27 cellular contexts compared by ENCODE assay signal in genomic region chr1:223411309-223411708, GRCh38. TPM values are rescaled to one million over a fixed set of nuclear protein-coding genes. Genes with fewer than 3 reads are reported as not detected.
A peak's percentile ranks its signal among the peaks of the same experiment; 100 is the strongest.
DNase-seq lines count a peak whose midpoint lies in the region; ATAC-seq and TF ChIP-seq lines count a peak whose summit lies in the region.
"Had no signal": no experiment of that assay in that cellular context is flagged by ENCODE, and none has a peak within 500 bp of the region (broad histone marks: within the 10 kb centered on the region; RNA-seq: fewer than 3 reads in every experiment).

No MANE protein-coding gene starts in this region.

- H3K36me3 Mint-ChIP-seq in activated CD4-positive, alpha-beta T cell treated with anti-CD3 and anti-CD28 coated beads for 36 hours (ENCODE audit: low read depth): no peaks in the 10 kb centered on the region
- H3K36me3 Mint-ChIP-seq: immature natural killer cell, neural progenitor cell had no signal

- H3K27me3 Mint-ChIP-seq in activated CD4-positive, alpha-beta T cell treated with anti-CD3 and anti-CD28 coated beads for 36 hours: no peaks in the 10 kb centered on the region

- no peaks in the 10 kb centered on the region for H4K20me1 ChIP-seq in smooth muscle cell (ENCODE audit: low read depth)

- no peaks in the 10 kb centered on the region for H3K9me3 Mint-ChIP-seq in activated CD4-positive, alpha-beta T cell treated with anti-CD3 and anti-CD28 coated beads for 36 hours (ENCODE audit: low read depth)
- H3K9me3 Mint-ChIP-seq: neural progenitor cell; T-helper 1 cell treated with Interleukin-12 subunit alpha and Interleukin-12 subunit beta and Interleukin-4 antibody, amounts not matched to agents 30 μg/mL and 1 μg/mL, for 36 hours had no signal

- H3K9me3 ChIP-seq in adipocyte (ENCODE audit: control insufficient read depth, low read length): no peaks in the 10 kb centered on the region
- no peaks in the 10 kb centered on the region for H3K9me3 ChIP-seq in smooth muscle cell (replicated peaks; ENCODE audit: low read depth)

- H3K4me1 ChIP-seq in adipocyte (ENCODE audit: control insufficient read depth, insufficient read depth, low read length) (peaks cover 13% of the 10 kb centered on the region), smooth muscle cell (ENCODE audit: low read depth) (no peaks in the 10 kb centered on the region)
- H3K4me1 ChIP-seq: neural progenitor cell had no signal

- peak overlapping the region; percentile 63 for H3K4me2 ChIP-seq in smooth muscle cell
- H3K4me2 ChIP-seq: neural progenitor cell, PC-9 had no signal

- H3K27ac Mint-ChIP-seq in activated CD4-positive, alpha-beta T cell treated with anti-CD3 and anti-CD28 coated beads for 36 hours: no peak overlapping the region
- H3K27ac Mint-ChIP-seq: activated T-helper 2 cell treated with anti-CD3 and anti-CD28 coated beads, Interferon-gamma antibody, Interleukin-2, Interleukin-4, amounts not matched to agents 10 μg/mL and 5 μg/mL and 100 μg/mL, durations not matched to agents 14 hours and 24 hours and 36 hours; immature natural killer cell; neural progenitor cell; T-helper 1 cell treated with Interleukin-12 subunit alpha and Interleukin-12 subunit beta and Interleukin-4 antibody, amounts not matched to agents 30 μg/mL and 1 μg/mL, for 36 hours had no signal

- peak; percentile 64 for DNase-seq in GM03348 (ENCODE audit: low spot score)
- DNase-seq in adipocyte (ENCODE audit: low read depth): peak; percentile 68
- peak; percentile 8 for DNase-seq in fibroblast of pulmonary artery (ENCODE audit: low read depth)
- no peak for DNase-seq in smooth muscle cell (lab: John Stamatoyannopoulos, UW; ENCODE audit: unreplicated experiment)
- no peak for DNase-seq in activated CD4-positive, alpha-beta T cell treated with anti-CD3 and anti-CD28 coated beads for 36 hours
- no peak for DNase-seq in retina
- no peak for DNase-seq in brain microvascular endothelial cell
- DNase-seq: activated CD8-positive, alpha-beta memory T cell treated with anti-CD3 and anti-CD28 coated beads, Interleukin-2, amount 50 U/mL, for 4 hours; central memory CD4-positive, alpha-beta T cell; GF-D8; heart left ventricle; immature natural killer cell; NCI-H1694 treated with DMSO at 0.1 percent for 48 hours; NCI-H345; PC-9; stimulated activated CD4-positive, alpha-beta T cell treated with anti-CD3 and anti-CD28 coated beads, Interleukin-4, amount 100 ng/mL, for 4 hours had no signal

- no peak overlapping the region for H2AFZ ChIP-seq in smooth muscle cell (ENCODE audit: low read depth)
- H2AFZ ChIP-seq: neural progenitor cell, PC-9 had no signal

- no peak overlapping the region for H3K27ac ChIP-seq in smooth muscle cell (ENCODE audit: low read depth)
- H3K27ac ChIP-seq in brain microvascular endothelial cell: no peak overlapping the region
- H3K27ac ChIP-seq: C4-2B, neural progenitor cell, PC-9 had no signal

- H3K4me3 ChIP-seq in adipocyte (ENCODE audit: low read length) (no peak overlapping the region), fibroblast of pulmonary artery (replicated peaks; ENCODE audit: low read depth, low read length) (no peak overlapping the region), smooth muscle cell (no peak overlapping the region), brain microvascular endothelial cell (ENCODE audit: low read depth, low read length) (no peak overlapping the region)
- H3K4me3 ChIP-seq: heart left ventricle, neural progenitor cell, PC-9 had no signal

- intact Hi-C loops in activated CD4-positive, alpha-beta T cell treated with anti-CD3 and anti-CD28 coated beads for 36 hours (cut with DNase I, micrococcal nuclease): no loop called here

- no peak for TF ChIP-seq CTCF in fibroblast of pulmonary artery (IDR thresholded peaks at IDR 0.05; ENCODE audit: low read length, missing control alignments)
- TF ChIP-seq CTCF in smooth muscle cell (IDR thresholded peaks at IDR 0.05; ENCODE audit: borderline replicate concordance, insufficient read depth, poor library complexity, severe bottlenecking): no peak
- no peak for TF ChIP-seq CTCF in brain microvascular endothelial cell (IDR thresholded peaks at IDR 0.05; ENCODE audit: low read depth, low read length, missing control alignments)

- no peaks in the 10 kb centered on the region for H3K27me3 ChIP-seq in adipocyte (replicated peaks; ENCODE audit: control insufficient read depth, insufficient read depth, low read length)
- no peaks in the 10 kb centered on the region for H3K27me3 ChIP-seq in smooth muscle cell (ENCODE audit: low read depth)
- H3K27me3 ChIP-seq in brain microvascular endothelial cell (replicated peaks): no peaks in the 10 kb centered on the region
- H3K27me3 ChIP-seq: neural progenitor cell had no signal

- no peaks in the 10 kb centered on the region for H3K36me3 ChIP-seq in adipocyte (ENCODE audit: control insufficient read depth, insufficient read depth, low read length, severe bottlenecking)
- no peaks in the 10 kb centered on the region for H3K36me3 ChIP-seq in smooth muscle cell (ENCODE audit: low read depth)
- no peaks in the 10 kb centered on the region for H3K36me3 ChIP-seq in brain microvascular endothelial cell (replicated peaks)
- H3K36me3 ChIP-seq: heart left ventricle, neural progenitor cell had no signal

- H3K4me3 Mint-ChIP-seq in activated CD4-positive, alpha-beta T cell treated with anti-CD3 and anti-CD28 coated beads for 36 hours: no peak overlapping the region
- H3K4me3 Mint-ChIP-seq: immature natural killer cell; neural progenitor cell; T-helper 1 cell treated with Interleukin-12 subunit alpha and Interleukin-12 subunit beta and Interleukin-4 antibody, amounts not matched to agents 30 μg/mL and 1 μg/mL, for 36 hours had no signal

- ATAC-seq in HG03439 (IDR thresholded peaks at IDR 0.05; ENCODE audit: unreplicated experiment): no peak
- no peak for ATAC-seq in activated CD4-positive, alpha-beta T cell treated with anti-CD3 and anti-CD28 coated beads for 36 hours

- in situ Hi-C loops in brain microvascular endothelial cell (cut with HindIII; ENCODE audit: low pct_ligation_motif_present, low sequenced_read_pairs): no loop called here

- H3K9ac ChIP-seq in adipocyte (ENCODE audit: low read length) (no peak overlapping the region), smooth muscle cell (ENCODE audit: low read depth) (no peak overlapping the region)
- H3K9ac ChIP-seq: neural progenitor cell had no signal

- H3F3A ChIP-seq in smooth muscle cell (ENCODE audit: low read depth): no peaks in the 10 kb centered on the region

- CTCF ChIA-PET in activated CD4-positive, alpha-beta T cell treated with anti-CD3 and anti-CD28 coated beads for 36 hours (lab: Charles Lee): no interaction called here

- WGBS in smooth muscle cell (ENCODE audit: low lambda C conversion rate): 33% methylated on average over 2 of the region's 2 CpGs

- no peaks in the 10 kb centered on the region for H3K79me2 ChIP-seq in smooth muscle cell (ENCODE audit: low read depth)

- POLR2A ChIA-PET in activated CD4-positive, alpha-beta T cell treated with anti-CD3 and anti-CD28 coated beads for 36 hours (lab: Charles Lee): interaction anchor here (0.6 kb wide), 1 partner anchor 14 kb away, joined by 4 read pairs; no protein-coding TSS in a partner anchor

- H3K4me1 Mint-ChIP-seq in activated CD4-positive, alpha-beta T cell treated with anti-CD3 and anti-CD28 coated beads for 36 hours: no peaks in the 10 kb centered on the region
- H3K4me1 Mint-ChIP-seq: immature natural killer cell, neural progenitor cell had no signal

RNA-seq across cellular contexts. Expression of gene CCDC185, which starts 18.1 kb away (rescaled TPM):
- total RNA-seq in smooth muscle cell: not detected in 2 replicates
- not detected in 2 replicates for polyA plus RNA-seq in smooth muscle cell
- total RNA-seq in activated CD4-positive, alpha-beta T cell treated with anti-CD3 and anti-CD28 coated beads for 36 hours: not detected
- total RNA-seq: activated T-helper 2 cell treated with anti-CD3 and anti-CD28 coated beads, Interferon-gamma antibody, Interleukin-2, Interleukin-4, amounts not matched to agents 10 μg/mL and 5 μg/mL and 100 μg/mL, durations not matched to agents 14 hours and 24 hours and 36 hours; epithelial cell of proximal tubule; H1; heart left ventricle; liver; mucosa of gallbladder; PC-9; pulmonary artery endothelial cell; urinary bladder had no signal
- polyA plus RNA-seq: H1, heart left ventricle, immature natural killer cell, liver, urinary bladder had no signal

RNA-seq across cellular contexts. Expression of gene SUSD4, which starts 47.3 kb away (rescaled TPM):
- 4.5 and 6.1 TPM in 2 replicates for total RNA-seq in smooth muscle cell
- 4.8 and 5.1 TPM in 2 replicates for polyA plus RNA-seq in smooth muscle cell
- 1 to 10 TPM; 1.9 to 2.2 TPM for total RNA-seq in activated CD4-positive, alpha-beta T cell treated with anti-CD3 and anti-CD28 coated beads for 36 hours
- total RNA-seq: pulmonary artery endothelial cell had no signal
- polyA plus RNA-seq: immature natural killer cell had no signal

Comparison
In these comparisons a context has a peak if more than half of its experiments do, and no peak if none do; other contexts are left out.
1. DNase-seq: peak in GM03348 (single experiment), adipocyte (single experiment) and fibroblast of pulmonary artery (single experiment); none in smooth muscle cell (single experiment), activated CD4-positive, alpha-beta T cell treated with anti-CD3 and anti-CD28 coated beads for 36 hours (single experiment), retina (single experiment) and brain microvascular endothelial cell (single experiment).